14 cellular contexts compared by ENCODE assay signal in the genomic region with DNA sequence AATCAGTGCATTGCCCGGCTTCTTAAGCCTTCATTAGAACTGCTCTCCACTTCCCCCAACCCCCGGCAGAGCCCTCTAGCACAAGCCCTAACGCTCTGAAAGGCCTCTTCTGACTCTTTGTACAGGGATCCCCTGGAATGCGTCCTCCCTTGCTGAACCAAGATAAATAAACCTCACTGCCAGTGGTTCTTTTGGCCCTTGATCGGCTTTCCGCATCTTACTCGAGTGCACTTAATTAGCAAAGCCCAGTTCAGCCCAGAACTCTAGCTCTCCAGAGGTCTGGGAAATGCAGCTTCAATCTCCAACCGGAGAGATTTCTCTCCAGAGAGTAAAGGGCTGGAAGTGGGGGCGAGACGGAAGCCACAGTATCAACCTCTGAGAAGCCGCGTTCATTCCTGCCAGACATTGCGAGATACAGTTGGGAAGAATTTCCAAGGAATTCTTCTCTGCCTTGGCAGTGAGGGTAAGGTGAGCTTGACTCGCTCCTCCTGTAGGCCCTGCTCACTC. TPM values are rescaled to one million over a fixed set of nuclear protein-coding genes. Genes with fewer than 3 reads are reported as not detected.
DNase-seq lines count a peak whose midpoint lies in the region; ATAC-seq and TF ChIP-seq lines count a peak whose summit lies in the region.
"Had no signal": no experiment of that assay in that cellular context is flagged by ENCODE, and none has a peak within 500 bp of the region (broad histone marks: within the 10 kb centered on the region; RNA-seq: fewer than 3 reads in every experiment).

No MANE protein-coding gene starts in this region.

- H3K4me1 Mint-ChIP-seq in activated B cell treated with CpG ODN at 0.5 μM for 24 hours = peaks cover 9% of the 10 kb centered on the region
- peaks cover 6% of the 10 kb centered on the region for H3K4me1 Mint-ChIP-seq in progenitor cell of endocrine pancreas (ENCODE audit: low read depth)
- H3K4me1 Mint-ChIP-seq in CD8-positive, alpha-beta memory T cell = no peaks in the 10 kb centered on the region
- peaks cover 5% of the 10 kb centered on the region for H3K4me1 Mint-ChIP-seq in Calu3 (ENCODE audit: low read depth, unreplicated experiment)
- peaks cover 0 to 2% (median 0%) of the 10 kb centered on the region in 7 donors for H3K4me1 Mint-ChIP-seq in naive thymus-derived CD4-positive, alpha-beta T cell
- H3K4me1 Mint-ChIP-seq: activated CD4-positive, alpha-beta T cell treated with anti-CD3 and anti-CD28 coated beads, Interleukin-2, amount 10 ng/mL, durations not matched to agents 24 days and 14 days had no signal

- no peak for TF ChIP-seq POLR2A in heart left ventricle (IDR thresholded peaks at IDR 0.05)

- TF ChIP-seq CTCF in AG09309 (IDR thresholded peaks at IDR 0.05; ENCODE audit: control insufficient read depth, insufficient read depth, low read depth, low read length, missing control alignments) = no peak
- no peak for TF ChIP-seq CTCF in activated B cell treated with CpG ODN at 0.5 μM for 24 hours (IDR thresholded peaks at IDR 0.05)
- no peak for TF ChIP-seq CTCF in heart left ventricle (IDR thresholded peaks at IDR 0.05)
- no peak for TF ChIP-seq CTCF in progenitor cell of endocrine pancreas (IDR thresholded peaks at IDR 0.05; ENCODE audit: unreplicated experiment)
- no peak for TF ChIP-seq CTCF in Calu3 (IDR thresholded peaks at IDR 0.05; ENCODE audit: unreplicated experiment)

- H3K36me3 ChIP-seq in heart left ventricle = no peaks in the 10 kb centered on the region
- no peaks in the 10 kb centered on the region for H3K36me3 ChIP-seq in CD8-positive, alpha-beta memory T cell (ENCODE audit: insufficient read depth, low read length)
- H3K36me3 ChIP-seq in naive thymus-derived CD4-positive, alpha-beta T cell (ENCODE audit: control insufficient read depth in 2 of 3, insufficient read depth in 3 of 3, low read length in 3 of 3) = no peaks in the 10 kb centered on the region
- H3K36me3 ChIP-seq: brain microvascular endothelial cell had no signal

- no peaks in the 10 kb centered on the region for H3K36me3 Mint-ChIP-seq in activated B cell treated with CpG ODN at 0.5 μM for 24 hours (ENCODE audit: low read depth)
- no peaks in the 10 kb centered on the region for H3K36me3 Mint-ChIP-seq in progenitor cell of endocrine pancreas (ENCODE audit: insufficient read depth)
- no peaks in the 10 kb centered on the region for H3K36me3 Mint-ChIP-seq in CD8-positive, alpha-beta memory T cell
- peaks cover 6% of the 10 kb centered on the region for H3K36me3 Mint-ChIP-seq in Calu3 (ENCODE audit: insufficient read depth, unreplicated experiment)
- H3K36me3 Mint-ChIP-seq in naive thymus-derived CD4-positive, alpha-beta T cell = no peaks in the 10 kb centered on the region

- 33 to 40% (median 37%) methylated on average over 14 of the region's 14 CpGs for WGBS in heart left ventricle, 4 donors

- no peaks in the 10 kb centered on the region for H3K9me3 Mint-ChIP-seq in activated B cell treated with CpG ODN at 0.5 μM for 24 hours
- H3K9me3 Mint-ChIP-seq in progenitor cell of endocrine pancreas (ENCODE audit: low read depth) = no peaks in the 10 kb centered on the region
- H3K9me3 Mint-ChIP-seq in CD8-positive, alpha-beta memory T cell = no peaks in the 10 kb centered on the region
- no peaks in the 10 kb centered on the region for H3K9me3 Mint-ChIP-seq in Calu3 (ENCODE audit: low read depth, unreplicated experiment)
- H3K9me3 Mint-ChIP-seq in naive thymus-derived CD4-positive, alpha-beta T cell = no peaks in the 10 kb centered on the region
- H3K9me3 Mint-ChIP-seq: activated CD4-positive, alpha-beta T cell treated with anti-CD3 and anti-CD28 coated beads, Interleukin-2, amount 10 ng/mL, durations not matched to agents 24 days and 14 days had no signal

- H3K27ac Mint-ChIP-seq in activated B cell treated with CpG ODN at 0.5 μM for 24 hours = peak overlapping the region; percentile 50
- H3K27ac Mint-ChIP-seq in progenitor cell of endocrine pancreas = peak overlapping the region; percentile 63
- no peak overlapping the region for H3K27ac Mint-ChIP-seq in CD8-positive, alpha-beta memory T cell
- H3K27ac Mint-ChIP-seq in Calu3 (ENCODE audit: unreplicated experiment) = no peak overlapping the region
- no peak overlapping the region for H3K27ac Mint-ChIP-seq in naive thymus-derived CD4-positive, alpha-beta T cell
- H3K27ac Mint-ChIP-seq: activated CD4-positive, alpha-beta T cell treated with anti-CD3 and anti-CD28 coated beads, Interleukin-2, amount 10 ng/mL, durations not matched to agents 24 days and 14 days had no signal

- H3K9me3 ChIP-seq in heart left ventricle = no peaks in the 10 kb centered on the region
- H3K9me3 ChIP-seq in CD8-positive, alpha-beta memory T cell (ENCODE audit: low read length) = no peaks in the 10 kb centered on the region
- H3K9me3 ChIP-seq in naive thymus-derived CD4-positive, alpha-beta T cell (ENCODE audit: control insufficient read depth in 2 of 3, low read length in 3 of 3) = no peaks in the 10 kb centered on the region

- ATAC-seq in activated B cell treated with CpG ODN at 0.5 μM for 24 hours (ENCODE audit: low read depth) (no peak), heart left ventricle (peak; percentile 47 to 74 (median 70))
- no peak for ATAC-seq in naive thymus-derived CD4-positive, alpha-beta T cell

- H3K4me3 Mint-ChIP-seq in activated B cell treated with CpG ODN at 0.5 μM for 24 hours (no peak overlapping the region), progenitor cell of endocrine pancreas (ENCODE audit: low read depth) (no peak overlapping the region), Calu3 (ENCODE audit: low read depth, unreplicated experiment) (no peak overlapping the region)
- H3K4me3 Mint-ChIP-seq in CD8-positive, alpha-beta memory T cell = no peak overlapping the region
- no peak overlapping the region for H3K4me3 Mint-ChIP-seq in naive thymus-derived CD4-positive, alpha-beta T cell
- H3K4me3 Mint-ChIP-seq: activated CD4-positive, alpha-beta T cell treated with anti-CD3 and anti-CD28 coated beads, Interleukin-2, amount 10 ng/mL, durations not matched to agents 24 days and 14 days had no signal

- DNase-seq in AG09309 (ENCODE audit: low read depth) (peak; percentile 16), activated B cell treated with CpG ODN at 0.5 μM for 24 hours (no peak), heart left ventricle (no peak), progenitor cell of endocrine pancreas (ENCODE audit: low spot score, unreplicated experiment) (no peak), Calu3 (no peak)
- DNase-seq in CD8-positive, alpha-beta memory T cell = no peak
- no peak for DNase-seq in activated CD4-positive, CD25-positive, alpha-beta regulatory T cell treated with anti-CD3 and anti-CD28 coated beads, Interleukin-2, amount 50 U/mL, for 72 hours
- no peak for DNase-seq in naive thymus-derived CD4-positive, alpha-beta T cell
- DNase-seq: activated CD4-positive, alpha-beta T cell treated with anti-CD3 and anti-CD28 coated beads, Interleukin-2, amount 10 ng/mL, durations not matched to agents 24 days and 14 days; brain microvascular endothelial cell; NCI-H2171 had no signal

- H3K27me3 Mint-ChIP-seq in activated B cell treated with CpG ODN at 0.5 μM for 24 hours (no peaks in the 10 kb centered on the region), progenitor cell of endocrine pancreas (no peaks in the 10 kb centered on the region), Calu3 (ENCODE audit: unreplicated experiment) (no peaks in the 10 kb centered on the region)
- H3K27me3 Mint-ChIP-seq in CD8-positive, alpha-beta memory T cell = peaks cover 0 to 1% of the 10 kb centered on the region in 2 donors
- no peaks in the 10 kb centered on the region for H3K27me3 Mint-ChIP-seq in naive thymus-derived CD4-positive, alpha-beta T cell
- H3K27me3 Mint-ChIP-seq: activated CD4-positive, alpha-beta T cell treated with anti-CD3 and anti-CD28 coated beads, Interleukin-2, amount 10 ng/mL, durations not matched to agents 24 days and 14 days had no signal

- intact Hi-C loops in activated B cell treated with CpG ODN at 0.5 μM for 24 hours (cut with micrococcal nuclease) = no loop called here
- intact Hi-C loops in heart left ventricle (cut with DNase I) = no loop called here
- intact Hi-C loops in Calu3 (cut with micrococcal nuclease; ENCODE audit: unreplicated experiment) = no loop called here
- intact Hi-C loops in naive thymus-derived CD4-positive, alpha-beta T cell (cut with micrococcal nuclease) = no loop called here

- POLR2A ChIA-PET in activated B cell treated with CpG ODN at 0.5 μM for 24 hours (lab: Charles Lee) = interaction anchor here (2.9 kb wide), 1 partner anchor 11 kb away, joined by 19 read pairs; a partner anchor contains a TSS
- POLR2A ChIA-PET in CD8-positive, alpha-beta memory T cell (lab: Charles Lee) = no interaction called here
- POLR2A ChIA-PET in naive thymus-derived CD4-positive, alpha-beta T cell (lab: Charles Lee) = no interaction called here

- no TSS peak for BruUV-seq in Calu3 (replicated peaks; lab: Mats Ljungman, UMichigan)

- H3K4me3 ChIP-seq in AG09309 (ENCODE audit: control insufficient read depth, low read depth, low read length) = no peak overlapping the region
- no peak overlapping the region for H3K4me3 ChIP-seq in heart left ventricle
- H3K4me3 ChIP-seq in CD8-positive, alpha-beta memory T cell (ENCODE audit: low read length) = no peak overlapping the region
- no peak overlapping the region for H3K4me3 ChIP-seq in naive thymus-derived CD4-positive, alpha-beta T cell (ENCODE audit: low read length)

- H3K27ac ChIP-seq in heart left ventricle = peak overlapping the region in 8 of 12 donors; percentile 21 to 70 (median 44)
- H3K27ac ChIP-seq in CD8-positive, alpha-beta memory T cell (ENCODE audit: low read depth, low read length) = no peak overlapping the region
- no peak overlapping the region for H3K27ac ChIP-seq in naive thymus-derived CD4-positive, alpha-beta T cell (ENCODE audit: low read depth, low read length)
- H3K27ac ChIP-seq: brain microvascular endothelial cell had no signal

- H3K27me3 ChIP-seq in heart left ventricle = no peaks in the 10 kb centered on the region
- no peaks in the 10 kb centered on the region for H3K27me3 ChIP-seq in CD8-positive, alpha-beta memory T cell (ENCODE audit: insufficient read depth, low read length, poor library complexity, severe bottlenecking)
- H3K27me3 ChIP-seq in naive thymus-derived CD4-positive, alpha-beta T cell (ENCODE audit: control insufficient read depth in 2 of 2, insufficient read depth in 2 of 2, low read length in 2 of 2) = no peaks in the 10 kb centered on the region
- H3K27me3 ChIP-seq: brain microvascular endothelial cell had no signal

- peaks cover 0 to 9% (median 7%) of the 10 kb centered on the region in 12 donors for H3K4me1 ChIP-seq in heart left ventricle
- H3K4me1 ChIP-seq in CD8-positive, alpha-beta memory T cell (ENCODE audit: insufficient read depth, low read length) = no peaks in the 10 kb centered on the region
- H3K4me1 ChIP-seq in naive thymus-derived CD4-positive, alpha-beta T cell (ENCODE audit: control insufficient read depth in 2 of 2, insufficient read depth in 2 of 2, low read length in 2 of 2) = no peaks in the 10 kb centered on the region

- CTCF ChIA-PET in activated B cell treated with CpG ODN at 0.5 μM for 24 hours (lab: Charles Lee) (interaction anchor here (1.0 kb wide), 1 partner anchor 52 kb away, joined by 3 read pairs; no protein-coding TSS in a partner anchor), Calu3 (lab: Charles Lee) (interaction anchor here (0.9 kb wide), 1 partner anchor 12 kb away, joined by 5 read pairs; a partner anchor contains a TSS)
- CTCF ChIA-PET in CD8-positive, alpha-beta memory T cell (lab: Charles Lee) = no interaction called here
- CTCF ChIA-PET in naive thymus-derived CD4-positive, alpha-beta T cell (lab: Charles Lee) = no interaction called here

RNA-seq across cellular contexts. Expression of a gene that starts 8.7 kb away (rescaled TPM):
- total RNA-seq in activated B cell treated with CpG ODN at 0.5 μM for 24 hours (28.1 and 32.1 TPM in 2 replicates), heart left ventricle (10 to 100 TPM; 14.8 to 35.8 (median 20.1) TPM), progenitor cell of endocrine pancreas (132 and 135 TPM in 2 replicates), Calu3 (2022) (78.6 and 79.1 TPM in 2 replicates)
- polyA plus RNA-seq in heart left ventricle = 10 to 100 TPM; 15.9 to 21.4 TPM
- 10 to 100 TPM; 24.9 to 26.7 TPM for total RNA-seq in CD8-positive, alpha-beta memory T cell
- polyA plus RNA-seq in CD8-positive, alpha-beta memory T cell = 19.7 TPM
- 10 to 100 TPM; 22.2 to 49.6 (median 35.7) TPM for total RNA-seq in naive thymus-derived CD4-positive, alpha-beta T cell
- polyA plus RNA-seq in naive thymus-derived CD4-positive, alpha-beta T cell = 10 to 100 TPM; 15.9 to 35.3 TPM

RNA-seq across cellular contexts. Expression of a gene that starts 11.3 kb away (rescaled TPM):
- total RNA-seq in activated B cell treated with CpG ODN at 0.5 μM for 24 hours = 40.8 and 42.3 TPM in 2 replicates
- total RNA-seq in heart left ventricle = 10 to 100 TPM; 11.6 to 40.8 (median 24.9) TPM
- 10 to 100 TPM; 39.1 to 39.6 TPM for polyA plus RNA-seq in heart left ventricle
- 33.9 and 34.3 TPM in 2 replicates for total RNA-seq in progenitor cell of endocrine pancreas
- 10 to 100 TPM; 34.7 to 38.7 TPM for total RNA-seq in CD8-positive, alpha-beta memory T cell
- polyA plus RNA-seq in CD8-positive, alpha-beta memory T cell = 2.8 TPM
- 68.5 and 77.3 TPM in 2 replicates for total RNA-seq in Calu3 (2022)
- 10 to 100 TPM; 19.7 to 41.2 (median 33.0) TPM for total RNA-seq in naive thymus-derived CD4-positive, alpha-beta T cell
- polyA plus RNA-seq in naive thymus-derived CD4-positive, alpha-beta T cell = 1 to 10 TPM; 1.5 to 2.4 TPM

RNA-seq across cellular contexts. Expression of a gene that starts 43.4 kb away (rescaled TPM):
- total RNA-seq in activated B cell treated with CpG ODN at 0.5 μM for 24 hours (not detected in 2 replicates), heart left ventricle (not detected), progenitor cell of endocrine pancreas (not detected in 2 replicates), Calu3 (2022) (not detected in 2 replicates)
- polyA plus RNA-seq in heart left ventricle = not detected
- total RNA-seq in CD8-positive, alpha-beta memory T cell = not detected
- polyA plus RNA-seq in CD8-positive, alpha-beta memory T cell = not detected
- not detected for total RNA-seq in naive thymus-derived CD4-positive, alpha-beta T cell
- not detected for polyA plus RNA-seq in naive thymus-derived CD4-positive, alpha-beta T cell
- total RNA-seq: activated CD4-positive, alpha-beta T cell treated with anti-CD3 and anti-CD28 coated beads, Interleukin-2, amount 10 ng/mL, durations not matched to agents 24 days and 14 days; HT-29; myocyte had no signal
- polyA plus RNA-seq: BJ had no signal

Comparison
In these comparisons a context has a peak if more than half of its experiments do, and no peak if none do; other contexts are left out.
1. ATAC-seq: peak in heart left ventricle (4 of 4); none in activated B cell treated with CpG ODN at 0.5 μM for 24 hours (single experiment) and naive thymus-derived CD4-positive, alpha-beta T cell (single experiment).
2. H3K27ac Mint-ChIP-seq: peak in activated B cell treated with CpG ODN at 0.5 μM for 24 hours (single experiment) and progenitor cell of endocrine pancreas (single experiment); none in CD8-positive, alpha-beta memory T cell (0 of 8), Calu3 (single experiment) and naive thymus-derived CD4-positive, alpha-beta T cell (0 of 9).
3. H3K27ac ChIP-seq: peak in heart left ventricle (8 of 12); none in CD8-positive, alpha-beta memory T cell (single experiment) and naive thymus-derived CD4-positive, alpha-beta T cell (single experiment).
4. CTCF ChIA-PET loops: an anchor here in activated B cell treated with CpG ODN at 0.5 μM for 24 hours (1.0 kb wide) and Calu3 (0.9 kb wide); none called in CD8-positive, alpha-beta memory T cell and naive thymus-derived CD4-positive, alpha-beta T cell.